In the genomic region with DNA sequence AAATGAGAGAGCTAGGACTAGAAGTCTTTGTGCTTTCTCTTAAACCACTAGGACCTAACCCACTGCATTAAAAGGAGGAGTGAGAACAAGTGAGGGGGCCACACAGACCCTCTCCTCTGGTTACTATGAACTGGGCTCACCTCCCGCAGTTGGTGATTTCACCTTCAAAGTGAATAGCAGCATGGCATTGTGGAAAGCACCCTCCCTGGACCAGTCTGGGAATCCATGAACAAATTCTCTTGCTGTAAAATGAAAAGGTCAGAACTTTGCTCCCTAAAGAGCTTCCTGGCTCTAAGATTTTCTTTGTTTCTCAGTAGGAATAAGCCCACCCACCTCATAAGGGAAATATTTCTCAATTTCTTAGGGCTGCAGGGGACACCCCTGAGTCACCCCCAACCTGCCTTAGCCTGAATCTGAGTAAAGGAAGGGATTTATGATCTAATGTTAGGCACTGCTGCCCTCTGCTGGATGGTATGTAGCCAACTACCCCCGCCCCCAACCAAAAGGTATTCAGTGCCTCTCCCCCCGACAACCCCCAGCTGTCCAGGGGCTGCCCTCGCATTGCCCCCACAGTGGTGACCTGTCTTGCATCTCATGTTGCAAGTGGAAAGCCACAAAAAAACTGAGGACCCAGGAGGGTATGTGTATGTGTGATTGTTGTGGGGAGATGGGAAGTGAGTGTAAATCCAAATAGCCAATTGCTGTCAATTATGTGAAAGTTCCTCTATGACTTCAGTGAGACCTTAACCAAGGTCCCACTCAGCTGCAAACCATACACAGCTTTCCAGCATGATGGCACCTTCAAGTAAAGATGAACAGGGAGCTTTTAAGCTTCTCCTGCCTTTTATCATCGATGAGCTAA, we compare ENCODE assay signal across 8 cellular contexts.
DNase-seq lines count a peak whose midpoint lies in the region; ATAC-seq and TF ChIP-seq lines count a peak whose summit lies in the region.

No MANE protein-coding gene starts in this region.

- H3K4me3 Mint-ChIP-seq in activated CD8-positive, alpha-beta T cell treated with anti-CD3 and anti-CD28 coated beads for 36 hours: no peak overlapping the region
- H3K4me3 Mint-ChIP-seq in naive B cell: no peak overlapping the region

- peak; percentile 29 for DNase-seq in GM12864 (ENCODE audit: low read depth)
- DNase-seq in NCI-H226: peak; percentile 7
- peak; percentile 71 for DNase-seq in activated CD8-positive, alpha-beta T cell treated with anti-CD3 and anti-CD28 coated beads for 36 hours
- DNase-seq in erythroblast (lab: John Stamatoyannopoulos, UW): peak; percentile 67 to 83
- peak; percentile 54 for DNase-seq in naive B cell
- peak; percentile 24 to 77 for DNase-seq in tibial nerve (ENCODE audit: low spot score in 2 of 2)
- no peak for DNase-seq in DMS79 treated with DMSO at 0.1 percent for 48 hours (lab: John Stamatoyannopoulos, UW)

- POLR2A ChIA-PET in activated CD8-positive, alpha-beta T cell treated with anti-CD3 and anti-CD28 coated beads for 36 hours (lab: Charles Lee): no interaction called here

- TF ChIP-seq CTCF in GM12864 (IDR thresholded peaks at IDR 0.05; ENCODE audit: low read depth, low read length, missing control alignments) (peak; percentile 72), tibial nerve (IDR thresholded peaks at IDR 0.05) (peak; percentile 36 to 74 (median 63))
- TF ChIP-seq CTCF in activated CD8-positive, alpha-beta T cell treated with anti-CD3 and anti-CD28 coated beads for 36 hours (IDR thresholded peaks at IDR 0.05): peak; percentile 74

- peaks cover 3% of the 10 kb centered on the region for H3K4me1 Mint-ChIP-seq in activated CD8-positive, alpha-beta T cell treated with anti-CD3 and anti-CD28 coated beads for 36 hours (ENCODE audit: low read depth)
- peaks cover 0 to 7% (median 0%) of the 10 kb centered on the region in 3 donors for H3K4me1 Mint-ChIP-seq in naive B cell

- H3K36me3 Mint-ChIP-seq in activated CD8-positive, alpha-beta T cell treated with anti-CD3 and anti-CD28 coated beads for 36 hours (ENCODE audit: low read depth): no peaks in the 10 kb centered on the region
- no peaks in the 10 kb centered on the region for H3K36me3 Mint-ChIP-seq in naive B cell

- ATAC-seq in HG03108 (IDR thresholded peaks at IDR 0.05; ENCODE audit: unreplicated experiment) (peak; percentile 45), naive B cell (ENCODE audit: low read depth in 2 of 2) (peak; percentile 56 to 77)
- peak; percentile 74 for ATAC-seq in activated CD8-positive, alpha-beta T cell treated with anti-CD3 and anti-CD28 coated beads for 36 hours

- peaks cover 28% of the 10 kb centered on the region for H3K27me3 Mint-ChIP-seq in activated CD8-positive, alpha-beta T cell treated with anti-CD3 and anti-CD28 coated beads for 36 hours
- H3K27me3 Mint-ChIP-seq in naive B cell: peaks cover 22 to 29% (median 27%) of the 10 kb centered on the region in 3 donors

- intact Hi-C loops in activated CD8-positive, alpha-beta T cell treated with anti-CD3 and anti-CD28 coated beads for 36 hours (cut with micrococcal nuclease): loop anchor here (10.0 kb wide), 2 partner anchors 280 to 1250 kb away; no protein-coding TSS in a partner anchor

- CTCF ChIA-PET in activated CD8-positive, alpha-beta T cell treated with anti-CD3 and anti-CD28 coated beads for 36 hours (lab: Charles Lee): interaction anchor here (0.5 to 6.4 kb wide), 13 partner anchors 8 to 1765 kb away, joined by 3 to 37 read pairs (median 4); no protein-coding TSS in a partner anchor

- H3K9me3 Mint-ChIP-seq in activated CD8-positive, alpha-beta T cell treated with anti-CD3 and anti-CD28 coated beads for 36 hours: no peaks in the 10 kb centered on the region
- peaks cover 0 to under 1% (median 0%) of the 10 kb centered on the region in 7 donors for H3K9me3 Mint-ChIP-seq in naive B cell

- H3K36me3 ChIP-seq in tibial nerve: no peaks in the 10 kb centered on the region

- H3K27ac Mint-ChIP-seq in activated CD8-positive, alpha-beta T cell treated with anti-CD3 and anti-CD28 coated beads for 36 hours: no peak overlapping the region
- H3K27ac Mint-ChIP-seq in naive B cell: no peak overlapping the region

- no peak for TF ChIP-seq POLR2A in erythroblast (IDR thresholded peaks at IDR 0.05; ENCODE audit: low read length)
- TF ChIP-seq POLR2A in tibial nerve (IDR thresholded peaks at IDR 0.05): no peak

- H3K27me3 ChIP-seq in tibial nerve: no peaks in the 10 kb centered on the region

- 28 to 30% methylated on average over 5 of the region's 5 CpGs for WGBS in tibial nerve, 2 donors

- no peaks in the 10 kb centered on the region for H3K9me3 ChIP-seq in tibial nerve

- no peak overlapping the region for H3K27ac ChIP-seq in tibial nerve

- peaks cover 0 to 10% (median 0%) of the 10 kb centered on the region in 4 donors for H3K4me1 ChIP-seq in tibial nerve

- no peak for TF ChIP-seq EP300 in tibial nerve (IDR thresholded peaks at IDR 0.05)

- no peak overlapping the region for H3K4me3 ChIP-seq in GM12864 (ENCODE audit: low read depth, low read length)
- H3K4me3 ChIP-seq in tibial nerve: no peak overlapping the region
